24 cellular contexts compared by ENCODE assay signal in genomic region chr4:65789341-65789740, GRCh38.
"Had no signal": no experiment of that assay in that cellular context is flagged by ENCODE, and none has a peak within 500 bp of the region (broad histone marks: within the 10 kb centered on the region; RNA-seq: fewer than 3 reads in every experiment).

No MANE protein-coding gene starts in this region.

- H3K9me3 ChIP-seq: neutrophil, pancreas, prostate gland, right lobe of liver, sigmoid colon, stomach, thoracic aorta, thyroid gland, tibial nerve, upper lobe of left lung, vagina had no signal

- H3K27ac ChIP-seq: neutrophil, pancreas, prostate gland, right lobe of liver, sigmoid colon, stomach, thoracic aorta, thyroid gland, tibial nerve, upper lobe of left lung, vagina had no signal

- H3K36me3 ChIP-seq: neutrophil, pancreas, prostate gland, right lobe of liver, sigmoid colon, stomach, thoracic aorta, thyroid gland, tibial nerve, upper lobe of left lung, vagina had no signal

- H3K4me3 ChIP-seq: pancreas, prostate gland, right lobe of liver, sigmoid colon, stomach, thoracic aorta, thyroid gland, tibial nerve, upper lobe of left lung, vagina had no signal

- DNase-seq: natural killer cell; nephron progenitor cell; nucleus accumbens; pancreas; retina; right cardiac atrium; right lobe of liver; sigmoid colon; small intestine; stimulated activated CD4-positive, alpha-beta T cell treated with anti-CD3 and anti-CD28 coated beads, Interleukin-15, amount 100 ng/mL, for 24 hours; stimulated activated CD4-positive, alpha-beta T cell treated with anti-CD3 and anti-CD28 coated beads, Interleukin-2, amount 100 ng/mL, for 24 hours; stimulated activated CD4-positive, alpha-beta T cell treated with anti-CD3 and anti-CD28 coated beads, Interleukin-2, amount 100 ng/mL, for 48 hours; stimulated activated CD4-positive, alpha-beta T cell treated with anti-CD3 and anti-CD28 coated beads, Interleukin-4, amount 100 ng/mL, for 24 hours; stimulated activated naive B cell treated with anti-CD40 and anti-IgM and Interleukin-4, amounts not matched to agents 10 μg/mL and 1 μg/mL and 100 μg/mL, for 72 hours; stimulated activated naive CD4-positive, alpha-beta T cell treated with Interleukin-2 at 50 U/mL for 16 hours; stomach; thyroid gland; trophoblast cell; upper lobe of left lung had no signal

- H3K27me3 ChIP-seq: neutrophil, pancreas, right lobe of liver, sigmoid colon, stomach, thyroid gland, tibial nerve, upper lobe of left lung, vagina had no signal
